8 cellular contexts compared by ENCODE assay signal in genomic region chr11:43680521-43681505, GRCh38. TPM values are rescaled to one million over a fixed set of nuclear protein-coding genes. Genes with fewer than 3 reads are reported as not detected.
DNase-seq lines count a peak whose midpoint lies in the region; TF ChIP-seq lines count a peak whose summit lies in the region.

Gene HSD17B12 (plus strand): TSS chr11:43680738. CDS start chr11:43680828, 90 bp downstream.

- peak; percentile 96 for DNase-seq in GM04503 (ENCODE audit: low read depth)
- peak; percentile 95 for DNase-seq in HFF-Myc (ENCODE audit: extremely low read depth, low read depth)
- peak; percentile 99 for DNase-seq in NAMALWA (ENCODE audit: low spot score)
- peak; percentile 99 for DNase-seq in SK-N-DZ (ENCODE audit: low spot score)
- peak; percentile 99 for DNase-seq in activated naive CD4-positive, alpha-beta T cell treated with anti-CD3 and anti-CD28 coated beads for 36 hours
- DNase-seq in foreskin melanocyte: peak; percentile 98

- CTCF ChIA-PET in activated naive CD4-positive, alpha-beta T cell treated with anti-CD3 and anti-CD28 coated beads for 36 hours (lab: Charles Lee): interaction anchor here (0.9 kb wide), 1 partner anchor 150 kb away, joined by 3 read pairs; no protein-coding TSS in a partner anchor

- H3K36me3 ChIP-seq in neuron (ENCODE audit: insufficient read depth, low read length): peaks cover 24% of the 10 kb centered on the region
- H3K36me3 ChIP-seq in subcutaneous abdominal adipose tissue (ENCODE audit: control insufficient read depth in 5 of 5, insufficient read depth in 5 of 5, low read length in 5 of 5): no peaks in the 10 kb centered on the region

- no peaks in the 10 kb centered on the region for H3K9me3 ChIP-seq in neuron (ENCODE audit: low read length)
- no peaks in the 10 kb centered on the region for H3K9me3 ChIP-seq in subcutaneous abdominal adipose tissue (ENCODE audit: control insufficient read depth in 5 of 5, low read length in 5 of 5)

- H2AFZ ChIP-seq in neuron (ENCODE audit: low read depth, low read length): peak within 1 kb of the TSS; percentile 4

- peak within 1 kb of the TSS; percentile 89 for H3K27ac Mint-ChIP-seq in activated naive CD4-positive, alpha-beta T cell treated with anti-CD3 and anti-CD28 coated beads for 36 hours

- peak within 1 kb of the TSS; percentile 94 for H3K27ac ChIP-seq in subcutaneous abdominal adipose tissue (ENCODE audit: low read depth, low read length)

- peaks cover 3% of the 10 kb centered on the region for H3K4me1 ChIP-seq in neuron (ENCODE audit: insufficient read depth, low read length)
- H3K4me1 ChIP-seq in subcutaneous abdominal adipose tissue (ENCODE audit: control insufficient read depth in 5 of 5, insufficient read depth in 5 of 5, low read length in 5 of 5): peaks cover 3 to 27% (median 18%) of the 10 kb centered on the region in 5 donors

- no peak for TF ChIP-seq CTCF in HFF-Myc (IDR thresholded peaks at IDR 0.05; ENCODE audit: low read depth, low read length, missing control alignments)

- peak within 1 kb of the TSS; percentile 91 for H3K4me3 Mint-ChIP-seq in activated naive CD4-positive, alpha-beta T cell treated with anti-CD3 and anti-CD28 coated beads for 36 hours

- intact Hi-C loops in activated naive CD4-positive, alpha-beta T cell treated with anti-CD3 and anti-CD28 coated beads for 36 hours (cut with micrococcal nuclease): loop anchor here (1.0 to 2.0 kb wide), 10 partner anchors 37 to 386 kb away; partner anchors contain the start of genes ACCS, ALKBH3 and TTC17

- H3K4me3 ChIP-seq in HFF-Myc (replicated peaks; ENCODE audit: low read depth, low read length) (peak within 1 kb of the TSS; percentile 66), neuron (ENCODE audit: low read length) (peak within 1 kb of the TSS; percentile 96), subcutaneous abdominal adipose tissue (ENCODE audit: low read depth in 1 of 5, low read length in 5 of 5) (peak within 1 kb of the TSS; percentile 83 to 93 (median 90))

- H3K27me3 ChIP-seq in neuron (ENCODE audit: insufficient read depth, low read length) (peaks cover 3% of the 10 kb centered on the region), subcutaneous abdominal adipose tissue (ENCODE audit: control insufficient read depth in 5 of 5, insufficient read depth in 4 of 5, low read length in 5 of 5) (no peaks in the 10 kb centered on the region)

- H3K36me3 Mint-ChIP-seq in activated naive CD4-positive, alpha-beta T cell treated with anti-CD3 and anti-CD28 coated beads for 36 hours (ENCODE audit: low read depth): peaks cover 28% of the 10 kb centered on the region

- peaks cover 11% of the 10 kb centered on the region for H3K9me3 Mint-ChIP-seq in activated naive CD4-positive, alpha-beta T cell treated with anti-CD3 and anti-CD28 coated beads for 36 hours

- no peaks in the 10 kb centered on the region for H3K27me3 Mint-ChIP-seq in activated naive CD4-positive, alpha-beta T cell treated with anti-CD3 and anti-CD28 coated beads for 36 hours (ENCODE audit: low read depth)

- H3K9ac ChIP-seq in subcutaneous abdominal adipose tissue (ENCODE audit: low read length in 5 of 5): peak within 1 kb of the TSS; percentile 83 to 99 (median 96)

- H3K4me1 Mint-ChIP-seq in activated naive CD4-positive, alpha-beta T cell treated with anti-CD3 and anti-CD28 coated beads for 36 hours (ENCODE audit: low read depth): peaks cover 32% of the 10 kb centered on the region

RNA-seq across cellular contexts. Expression of gene HSD17B12, which starts in this region (rescaled TPM):
- polyA plus RNA-seq in SK-N-DZ (2014; cell fraction: cytosol; rRNA removed): 34.6 and 38.7 TPM in 2 replicates
- 17.1 and 22.4 TPM in 2 replicates for polyA plus RNA-seq in SK-N-DZ (2014; cell fraction: nucleus; rRNA removed)
- total RNA-seq in activated naive CD4-positive, alpha-beta T cell treated with anti-CD3 and anti-CD28 coated beads for 36 hours: 10 to 100 TPM; 31.7 to 33.8 TPM

Comparison
In these comparisons a context has a peak if more than half of its experiments do, and no peak if none do; other contexts are left out.
1. Peak in every context shown above with its lines: DNase-seq, H3K4me3 ChIP-seq and H3K27ac ChIP-seq.